In genomic region chr1:119713039-119713537, GRCh38 we compare ENCODE assay signal across 8 cellular contexts. TPM values are rescaled to one million over a fixed set of nuclear protein-coding genes. Genes with fewer than 3 reads are reported as not detected.
A peak's percentile ranks its signal among the peaks of the same experiment; 100 is the strongest.
DNase-seq lines count a peak whose midpoint lies in the region; ATAC-seq and TF ChIP-seq lines count a peak whose summit lies in the region.

No MANE protein-coding gene starts in this region.

- peaks cover 42% of the 10 kb centered on the region for H3K4me1 Mint-ChIP-seq in activated CD4-positive, alpha-beta T cell treated with anti-CD3 and anti-CD28 coated beads, Interleukin-2, amount 10 ng/mL, durations not matched to agents 24 days and 14 days

- no peaks in the 10 kb centered on the region for H3K36me3 ChIP-seq in esophagus muscularis mucosa
- no peaks in the 10 kb centered on the region for H3K36me3 ChIP-seq in osteoblast (ENCODE audit: insufficient read depth, low read length)

- peak; percentile 57 for DNase-seq in activated CD4-positive, alpha-beta T cell treated with anti-CD3 and anti-CD28 coated beads, Interleukin-2, amount 10 ng/mL, durations not matched to agents 24 days and 14 days
- DNase-seq in activated CD4-positive, alpha-beta T cell treated with anti-CD3 and anti-CD28 coated beads, Interleukin-2, amount 50 U/mL, for 1 hour, result no peak
- DNase-seq in SK-N-DZ (ENCODE audit: low spot score), result peak; percentile 44
- DNase-seq in esophagus muscularis mucosa (ENCODE audit: extremely low spot score), result peak; percentile 91
- peak; percentile 85 for DNase-seq in osteoblast (ENCODE audit: insufficient read length, low spot score, missing footprints)
- DNase-seq in activated CD4-positive, CD25-positive, alpha-beta regulatory T cell treated with anti-CD3 and anti-CD28 coated beads, Interleukin-2, amount 50 U/mL, for 72 hours, result no peak
- no peak for DNase-seq in NOMO-1 treated with DMSO at 0.1 percent for 48 hours (lab: John Stamatoyannopoulos, UW; ENCODE audit: unreplicated experiment)

- H3K27me3 ChIP-seq in esophagus muscularis mucosa, result no peaks in the 10 kb centered on the region
- peaks cover 17% of the 10 kb centered on the region for H3K27me3 ChIP-seq in osteoblast (ENCODE audit: insufficient read depth, low read length)

- H3K9me3 Mint-ChIP-seq in activated CD4-positive, alpha-beta T cell treated with anti-CD3 and anti-CD28 coated beads, Interleukin-2, amount 10 ng/mL, durations not matched to agents 24 days and 14 days, result no peaks in the 10 kb centered on the region

- peaks cover 8% of the 10 kb centered on the region for H3K36me3 Mint-ChIP-seq in activated CD4-positive, alpha-beta T cell treated with anti-CD3 and anti-CD28 coated beads, Interleukin-2, amount 10 ng/mL, durations not matched to agents 24 days and 14 days (ENCODE audit: low read depth)

- peaks cover 36% of the 10 kb centered on the region for H3K79me2 ChIP-seq in osteoblast (ENCODE audit: insufficient read depth, low read length)

- 37% methylated on average over 14 of the region's 15 CpGs for WGBS in esophagus muscularis mucosa

- no peak for TF ChIP-seq POLR2A in esophagus muscularis mucosa (IDR thresholded peaks at IDR 0.05; ENCODE audit: low read depth)

- peak overlapping the region; percentile 55 for H3K27ac Mint-ChIP-seq in activated CD4-positive, alpha-beta T cell treated with anti-CD3 and anti-CD28 coated beads, Interleukin-2, amount 10 ng/mL, durations not matched to agents 24 days and 14 days

- no peaks in the 10 kb centered on the region for H3K9me3 ChIP-seq in esophagus muscularis mucosa
- H3K9me3 ChIP-seq in osteoblast (ENCODE audit: low read depth, low read length), result no peaks in the 10 kb centered on the region

- H3K4me1 ChIP-seq in esophagus muscularis mucosa (peaks cover 14 to 40% (median 33%) of the 10 kb centered on the region in 4 donors), osteoblast (ENCODE audit: insufficient read depth, low read length) (peaks cover 19% of the 10 kb centered on the region)

- H3K27ac ChIP-seq in esophagus muscularis mucosa (replicated peaks in 1 of 4) (peak overlapping the region; percentile 80 to 88 (median 86)), osteoblast (ENCODE audit: low read depth, low read length) (peak overlapping the region; percentile 47)

- intact Hi-C loops in activated CD4-positive, alpha-beta T cell treated with anti-CD3 and anti-CD28 coated beads, Interleukin-2, amount 10 ng/mL, durations not matched to agents 24 days and 14 days (cut with micrococcal nuclease), result no loop called here
- intact Hi-C loops in esophagus muscularis mucosa (cut with DNase I), result no loop called here

- H3K27me3 Mint-ChIP-seq in activated CD4-positive, alpha-beta T cell treated with anti-CD3 and anti-CD28 coated beads, Interleukin-2, amount 10 ng/mL, durations not matched to agents 24 days and 14 days, result peaks cover 27% of the 10 kb centered on the region

- H3K4me3 ChIP-seq in esophagus muscularis mucosa (peak overlapping the region; percentile 63 to 79 (median 66)), osteoblast (ENCODE audit: insufficient read depth, low read length) (peak overlapping the region; percentile 90)

- H3K4me2 ChIP-seq in osteoblast (ENCODE audit: insufficient read depth, low read length), result peak overlapping the region; percentile 99

- H3K4me3 Mint-ChIP-seq in activated CD4-positive, alpha-beta T cell treated with anti-CD3 and anti-CD28 coated beads, Interleukin-2, amount 10 ng/mL, durations not matched to agents 24 days and 14 days, result peak overlapping the region; percentile 84

- TF ChIP-seq CTCF in esophagus muscularis mucosa (IDR thresholded peaks at IDR 0.05) (no peak), osteoblast (IDR thresholded peaks at IDR 0.05; ENCODE audit: extremely low read depth, low read depth, low read length) (no peak)

- peak overlapping the region; percentile 83 for H2AFZ ChIP-seq in osteoblast (ENCODE audit: low read length)

- no peak for TF ChIP-seq EP300 in esophagus muscularis mucosa (IDR thresholded peaks at IDR 0.05)

- no peaks in the 10 kb centered on the region for H4K20me1 ChIP-seq in osteoblast (ENCODE audit: insufficient read depth, low read length)

- ATAC-seq in HG03175 (IDR thresholded peaks at IDR 0.05; ENCODE audit: unreplicated experiment), result no peak

RNA-seq across cellular contexts. Expression of gene PHGDH, which starts 1.4 kb away (rescaled TPM):
- 48.6 and 51.5 TPM in 2 replicates for total RNA-seq in activated CD4-positive, alpha-beta T cell treated with anti-CD3 and anti-CD28 coated beads, Interleukin-2, amount 10 ng/mL, durations not matched to agents 24 days and 14 days
- 193 and 200 TPM in 2 replicates for polyA plus RNA-seq in SK-N-DZ (2014; cell fraction: cytosol; rRNA removed)
- 90.9 and 154 TPM in 2 replicates for polyA plus RNA-seq in SK-N-DZ (2014; cell fraction: nucleus; rRNA removed)
- 10 to 100 TPM; 20.3 to 42.7 (median 21.9) TPM for total RNA-seq in esophagus muscularis mucosa
- 184 and 189 TPM in 2 replicates for total RNA-seq in osteoblast

RNA-seq across cellular contexts. Expression of gene HMGCS2, which starts 55.6 kb away (rescaled TPM):
- total RNA-seq in activated CD4-positive, alpha-beta T cell treated with anti-CD3 and anti-CD28 coated beads, Interleukin-2, amount 10 ng/mL, durations not matched to agents 24 days and 14 days, result not detected in 2 replicates
- not detected in 2 replicates for polyA plus RNA-seq in SK-N-DZ (2014; cell fraction: cytosol; rRNA removed)
- polyA plus RNA-seq in SK-N-DZ (2014; cell fraction: nucleus; rRNA removed), result not detected in 2 replicates
- total RNA-seq in esophagus muscularis mucosa, result 1 to 10 TPM in 1 of 4 donors, under 1 TPM in 1, not detected in 2; 0.83 to 1.1 TPM
- total RNA-seq in osteoblast, result not detected in 2 replicates

Comparison
In these comparisons a context has a peak if more than half of its experiments do, and no peak if none do; other contexts are left out.
1. DNase-seq: peak in activated CD4-positive, alpha-beta T cell treated with anti-CD3 and anti-CD28 coated beads, Interleukin-2, amount 10 ng/mL, durations not matched to agents 24 days and 14 days (single experiment), SK-N-DZ (single experiment), esophagus muscularis mucosa (single experiment) and osteoblast (single experiment); none in activated CD4-positive, alpha-beta T cell treated with anti-CD3 and anti-CD28 coated beads, Interleukin-2, amount 50 U/mL, for 1 hour (single experiment), activated CD4-positive, CD25-positive, alpha-beta regulatory T cell treated with anti-CD3 and anti-CD28 coated beads, Interleukin-2, amount 50 U/mL, for 72 hours (single experiment) and NOMO-1 treated with DMSO at 0.1 percent for 48 hours (single experiment).